In the genomic region with DNA sequence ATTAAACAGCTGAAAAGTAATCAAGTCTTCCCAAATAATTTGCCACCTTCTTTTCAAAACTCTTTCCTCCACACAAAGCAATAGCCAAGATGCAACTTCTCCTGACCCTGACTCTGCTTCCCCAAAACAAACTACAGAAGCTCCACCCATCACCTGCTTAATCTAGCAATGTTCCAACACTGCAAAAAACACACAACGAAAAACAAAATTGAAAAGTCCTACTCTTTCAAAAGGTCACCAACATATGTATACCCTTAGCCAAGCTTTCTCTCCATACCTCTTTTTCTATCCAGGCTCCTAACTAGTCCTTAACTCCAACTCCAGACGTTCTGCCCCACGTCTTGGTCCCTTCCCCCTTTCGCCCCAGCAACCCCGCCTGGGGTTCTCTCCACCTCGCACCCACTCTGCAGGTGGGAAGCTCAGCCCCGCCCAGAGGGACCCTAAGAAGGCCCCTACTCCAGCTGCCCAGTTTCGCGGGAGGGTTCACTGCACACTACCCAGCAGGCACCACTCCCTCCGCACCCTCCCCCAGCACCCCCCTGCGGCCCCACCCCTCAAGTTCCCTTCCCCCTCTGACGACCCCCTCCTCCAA, we compare ENCODE assay signal across 8 cellular contexts. TPM values are rescaled to one million over a fixed set of nuclear protein-coding genes. Genes with fewer than 3 reads are reported as not detected.
DNase-seq lines count a peak whose midpoint lies in the region; ATAC-seq and TF ChIP-seq lines count a peak whose summit lies in the region.

No MANE protein-coding gene starts in this region.

- DNase-seq in AG04450 (ENCODE audit: low read depth, low spot score) = no peak
- peak; percentile 20 for DNase-seq in HT-29 (ENCODE audit: low spot score)
- DNase-seq in activated CD4-positive, alpha-beta T cell treated with anti-CD3 and anti-CD28 coated beads, Interleukin-2, amount 10 ng/mL, durations not matched to agents 24 days and 14 days = peak; percentile 72

- H3K4me1 ChIP-seq in esophagus (ENCODE audit: control insufficient read depth in 2 of 2, insufficient read depth in 2 of 2, low read length in 1 of 2) (peaks cover 0 to 2% of the 10 kb centered on the region in 2 donors), urinary bladder (ENCODE audit: insufficient read depth) (peaks cover 2% of the 10 kb centered on the region)

- 2 to 3% methylated on average over 12 of the region's 12 CpGs for WGBS in esophagus, 2 donors
- under 1% methylated on average over 12 of the region's 12 CpGs for WGBS in urinary bladder

- intact Hi-C loops in activated CD4-positive, alpha-beta T cell treated with anti-CD3 and anti-CD28 coated beads, Interleukin-2, amount 10 ng/mL, durations not matched to agents 24 days and 14 days (cut with micrococcal nuclease) = loop anchor here (1.0 to 10.0 kb wide), 6 partner anchors 110 to 1559 kb away; partner anchors contain the start of genes NSFL1C, PSMF1, RBCK1 and SRXN1

- H3K27ac ChIP-seq in AG04450 (ENCODE audit: low read depth, low read length) (peak overlapping the region; percentile 66), esophagus (ENCODE audit: low read depth in 2 of 2, low read length in 1 of 2) (peak overlapping the region; percentile 85 to 97), urinary bladder (ENCODE audit: low read depth) (no peak overlapping the region)

- peak overlapping the region; percentile 88 for H3K4me3 Mint-ChIP-seq in activated CD4-positive, alpha-beta T cell treated with anti-CD3 and anti-CD28 coated beads, Interleukin-2, amount 10 ng/mL, durations not matched to agents 24 days and 14 days
- H3K4me3 Mint-ChIP-seq in nephron = peak overlapping the region; percentile 88 to 90 (median 88)

- peaks cover 15% of the 10 kb centered on the region for H3K9me3 Mint-ChIP-seq in activated CD4-positive, alpha-beta T cell treated with anti-CD3 and anti-CD28 coated beads, Interleukin-2, amount 10 ng/mL, durations not matched to agents 24 days and 14 days
- peaks cover 9% of the 10 kb centered on the region for H3K9me3 Mint-ChIP-seq in nephron

- peak overlapping the region; percentile 97 for H3K27ac Mint-ChIP-seq in activated CD4-positive, alpha-beta T cell treated with anti-CD3 and anti-CD28 coated beads, Interleukin-2, amount 10 ng/mL, durations not matched to agents 24 days and 14 days
- H3K27ac Mint-ChIP-seq in nephron = peak overlapping the region; percentile 71 to 100 (median 100)

- CTCF ChIA-PET in AG04450 (lab: Charles Lee) = interaction anchor here (1.0 to 2.8 kb wide), 3 partner anchors 18 to 196 kb away, joined by 3 to 10 read pairs (median 7); no protein-coding TSS in a partner anchor

- peaks cover 42% of the 10 kb centered on the region for H3K36me3 Mint-ChIP-seq in activated CD4-positive, alpha-beta T cell treated with anti-CD3 and anti-CD28 coated beads, Interleukin-2, amount 10 ng/mL, durations not matched to agents 24 days and 14 days (ENCODE audit: low read depth)
- H3K36me3 Mint-ChIP-seq in nephron (ENCODE audit: low read depth) = peaks cover 44% of the 10 kb centered on the region

- H3K27me3 Mint-ChIP-seq in activated CD4-positive, alpha-beta T cell treated with anti-CD3 and anti-CD28 coated beads, Interleukin-2, amount 10 ng/mL, durations not matched to agents 24 days and 14 days = peaks cover 9% of the 10 kb centered on the region
- no peaks in the 10 kb centered on the region for H3K27me3 Mint-ChIP-seq in nephron (ENCODE audit: low read depth)

- TF ChIP-seq CTCF in AG04450 (IDR thresholded peaks at IDR 0.05; ENCODE audit: low read depth, low read length) (no peak), nephron (IDR thresholded peaks at IDR 0.05; ENCODE audit: unreplicated experiment in 3 of 3) (no peak)

- H3K36me3 ChIP-seq in esophagus (ENCODE audit: control insufficient read depth in 2 of 2, insufficient read depth in 2 of 2, low read length in 1 of 2) = no peaks in the 10 kb centered on the region
- H3K36me3 ChIP-seq in urinary bladder (ENCODE audit: insufficient read depth) = no peaks in the 10 kb centered on the region

- POLR2A ChIA-PET in AG04450 (lab: Yijun Ruan, JAX) = interaction anchor here (0.6 to 1.3 kb wide), 4 partner anchors 8 to 110 kb away, joined by 3 to 5 read pairs (median 4); no protein-coding TSS in a partner anchor

- H3K9me3 ChIP-seq in AG04450 (ENCODE audit: control insufficient read depth, insufficient read depth, low read length) (peaks cover 6% of the 10 kb centered on the region), esophagus (ENCODE audit: control insufficient read depth in 2 of 2, insufficient read depth in 1 of 2, low read depth in 1 of 2, low read length in 1 of 2) (no peaks in the 10 kb centered on the region)

- peaks cover 5% of the 10 kb centered on the region for H3K27me3 ChIP-seq in AG04450 (ENCODE audit: control insufficient read depth, insufficient read depth, low read length)
- H3K27me3 ChIP-seq in esophagus (ENCODE audit: control insufficient read depth in 1 of 2, insufficient read depth in 2 of 2, low read length in 2 of 2) = no peaks in the 10 kb centered on the region

- ATAC-seq in GM19043 (IDR thresholded peaks at IDR 0.05; ENCODE audit: low read depth, unreplicated experiment) = peak; percentile 15
- ATAC-seq in GM19452 (IDR thresholded peaks at IDR 0.05; ENCODE audit: unreplicated experiment) = no peak

- H3K4me3 ChIP-seq in AG04450 (ENCODE audit: low read depth, low read length) = peak overlapping the region; percentile 85
- peak overlapping the region; percentile 90 to 100 for H3K4me3 ChIP-seq in esophagus (ENCODE audit: low read depth in 1 of 2, low read length in 2 of 2)
- H3K4me3 ChIP-seq in urinary bladder (ENCODE audit: low read depth, low read length) = peak overlapping the region; percentile 88

- peaks cover 45% of the 10 kb centered on the region for H3K4me1 Mint-ChIP-seq in activated CD4-positive, alpha-beta T cell treated with anti-CD3 and anti-CD28 coated beads, Interleukin-2, amount 10 ng/mL, durations not matched to agents 24 days and 14 days
- H3K4me1 Mint-ChIP-seq in nephron = peaks cover 38% of the 10 kb centered on the region

RNA-seq across cellular contexts. Expression of gene CSNK2A1, which starts 0.7 kb away (rescaled TPM):
- polyA plus RNA-seq in AG04450 (2011; rRNA removed) (110 and 136 TPM in 2 replicates), esophagus (10 to 100 TPM; 22.2 to 31.7 TPM), urinary bladder (54.6 TPM)
- 150 and 160 TPM in 2 replicates for polyA minus RNA-seq in AG04450 (2011; rRNA and poly(A)+ RNA removed)
- 81.7 and 89.6 TPM in 2 replicates for total RNA-seq in HT-29 (2014; rRNA removed; shearing (Covaris generic))
- total RNA-seq in activated CD4-positive, alpha-beta T cell treated with anti-CD3 and anti-CD28 coated beads, Interleukin-2, amount 10 ng/mL, durations not matched to agents 24 days and 14 days = 179 TPM in 2 replicates
- 168 TPM for total RNA-seq in urinary bladder
